Comparison of ENCODE assay signal across 8 cellular contexts in genomic region chr2:216108967-216109921, GRCh38. TPM values are rescaled to one million over a fixed set of nuclear protein-coding genes. Genes with fewer than 3 reads are reported as not detected.
DNase-seq lines count a peak whose midpoint lies in the region; ATAC-seq lines count a peak whose summit lies in the region.

Gene XRCC5, plus strand, starts transcription at chr2:216109348. Its CDS starts 89 bp downstream, at chr2:216109437.

- H4K20me1 ChIP-seq in BLaER1 treated with 17β-estradiol and CSF1 and Interleukin-3, amounts not matched to agents 10 nM and 100 nM = peaks cover 13 to 41% (median 37%) of the 10 kb centered on the region in 11 experiments; a peak in 19 of 22 replicates

- peak within 1 kb of the TSS; percentile 72 to 93 (median 85) for H3K4me3 ChIP-seq in BLaER1 treated with 17β-estradiol and CSF1 and Interleukin-3, amounts not matched to agents 10 nM and 100 nM

- peak within 1 kb of the TSS; percentile 70 to 99 (median 84) for H3K4me2 ChIP-seq in BLaER1 treated with 17β-estradiol and CSF1 and Interleukin-3, amounts not matched to agents 10 nM and 100 nM

- peak within 1 kb of the TSS; percentile 87 to 99 (median 99) for H3K27ac ChIP-seq in BLaER1 treated with 17β-estradiol and CSF1 and Interleukin-3, amounts not matched to agents 10 nM and 100 nM

- H3K36me3 ChIP-seq in BLaER1 treated with 17β-estradiol and CSF1 and Interleukin-3, amounts not matched to agents 10 nM and 100 nM = peaks cover 37 to 41% (median 39%) of the 10 kb centered on the region in 11 experiments

- DNase-seq in NCI-H748 treated with DMSO at 0.1 percent for 48 hours (lab: John Stamatoyannopoulos, UW) (peak; percentile 96), cortex of kidney (lab: John Stamatoyannopoulos, UW) (peak; percentile 69), left colon (peak; percentile 95 to 99)
- DNase-seq in activated CD4-positive, alpha-beta T cell treated with anti-CD3 and anti-CD28 coated beads, Interleukin-2, amount 50 U/mL, for 1 hour = peak; percentile 98
- DNase-seq in stimulated activated CD4-positive, alpha-beta T cell treated with anti-CD3 and anti-CD28 coated beads, Interleukin-1b, Interleukin-23, amount 100 ng/mL, for 4 hours (ENCODE audit: low read depth in 2 of 2) = peak; percentile 95 to 99

- no peaks in the 10 kb centered on the region for H3K9me3 ChIP-seq in BLaER1 treated with 17β-estradiol and CSF1 and Interleukin-3, amounts not matched to agents 10 nM and 100 nM (replicated peaks in 1 of 11)

- ATAC-seq in GM19395 (IDR thresholded peaks at IDR 0.05; ENCODE audit: unreplicated experiment) = peak; percentile 52
- ATAC-seq in HG03558 (IDR thresholded peaks at IDR 0.05; ENCODE audit: extremely low read depth, unreplicated experiment) = peak; percentile 23
- peak; percentile 97 for ATAC-seq in left colon

- intact Hi-C loops in left colon (cut with DNase I, micrococcal nuclease) = no loop called here

- H3K27me3 ChIP-seq in BLaER1 treated with 17β-estradiol and CSF1 and Interleukin-3, amounts not matched to agents 10 nM and 100 nM = no peaks in the 10 kb centered on the region

- H3K9ac ChIP-seq in BLaER1 treated with 17β-estradiol and CSF1 and Interleukin-3, amounts not matched to agents 10 nM and 100 nM = peak within 1 kb of the TSS; percentile 92 to 100 (median 98)

- peaks cover 39 to 47% (median 44%) of the 10 kb centered on the region in 10 experiments for H3K4me1 ChIP-seq in BLaER1 treated with 17β-estradiol and CSF1 and Interleukin-3, amounts not matched to agents 10 nM and 100 nM

RNA-seq across cellular contexts. Expression of gene XRCC5, which starts in this region (rescaled TPM):
- 100 to 1,000 TPM; 163 to 189 TPM for total RNA-seq in left colon

Comparison
In these comparisons a context has a peak if more than half of its experiments do, and no peak if none do; other contexts are left out.
1. Peak in every context shown above with its lines: DNase-seq, ATAC-seq, H3K4me3 ChIP-seq and H3K27ac ChIP-seq.
2. ATAC-seq: peak in every context shown above with its lines; median percentile 97 in left colon; 52 in GM19395; 23 in HG03558.